Comparison of ENCODE assay signal across 8 cellular contexts in genomic region chr16:4309833-4310266, GRCh38. TPM values are rescaled to one million over a fixed set of nuclear protein-coding genes. Genes with fewer than 3 reads are reported as not detected.
DNase-seq lines count a peak whose midpoint lies in the region; TF ChIP-seq lines count a peak whose summit lies in the region.

No MANE protein-coding gene starts in this region.

- DNase-seq in 8988T = peak; percentile 85
- DNase-seq in GM13977 (ENCODE audit: low spot score) = no peak
- peak; percentile 69 to 85 (median 80) for DNase-seq in Peyer's patch
- peak; percentile 72 for DNase-seq in activated naive CD4-positive, alpha-beta T cell treated with anti-CD3 and anti-CD28 coated beads for 36 hours
- DNase-seq in cardiac septum (ENCODE audit: low spot score) = peak; percentile 88
- DNase-seq in retina = peak; percentile 54
- DNase-seq in NCI-H187 treated with DMSO at 0.1 percent for 48 hours (lab: John Stamatoyannopoulos, UW) = no peak
- DNase-seq in cerebellar nuclear complex (lab: John Stamatoyannopoulos, UW) = no peak

- peak overlapping the region in 2 of 4 donors; percentile 36 to 43 for H3K27ac ChIP-seq in Peyer's patch

- no peak overlapping the region for H3K4me3 ChIP-seq in Peyer's patch

- TF ChIP-seq CTCF in GM13977 (IDR thresholded peaks at IDR 0.05; ENCODE audit: extremely low read depth, insufficient read depth, missing control alignments) = peak; percentile 79
- TF ChIP-seq CTCF in Peyer's patch (IDR thresholded peaks at IDR 0.05) = peak; percentile 50 to 71 (median 63)

- no peak for TF ChIP-seq POLR2A in Peyer's patch (IDR thresholded peaks at IDR 0.05)

- intact Hi-C loops in activated naive CD4-positive, alpha-beta T cell treated with anti-CD3 and anti-CD28 coated beads for 36 hours (cut with micrococcal nuclease) = no loop called here
- intact Hi-C loops in cardiac septum (cut with DNase I) = no loop called here

- no peaks in the 10 kb centered on the region for H3K9me3 Mint-ChIP-seq in activated naive CD4-positive, alpha-beta T cell treated with anti-CD3 and anti-CD28 coated beads for 36 hours

- H3K27me3 Mint-ChIP-seq in activated naive CD4-positive, alpha-beta T cell treated with anti-CD3 and anti-CD28 coated beads for 36 hours (ENCODE audit: low read depth) = peaks cover 9% of the 10 kb centered on the region

- no peak overlapping the region for H3K4me3 Mint-ChIP-seq in activated naive CD4-positive, alpha-beta T cell treated with anti-CD3 and anti-CD28 coated beads for 36 hours

- no peak overlapping the region for H3K27ac Mint-ChIP-seq in activated naive CD4-positive, alpha-beta T cell treated with anti-CD3 and anti-CD28 coated beads for 36 hours

- H3K36me3 ChIP-seq in Peyer's patch = no peaks in the 10 kb centered on the region

- no peaks in the 10 kb centered on the region for H3K9me3 ChIP-seq in Peyer's patch

- H3K4me1 ChIP-seq in Peyer's patch = peaks cover 0 to 26% (median 15%) of the 10 kb centered on the region in 4 donors

- CTCF ChIA-PET in activated naive CD4-positive, alpha-beta T cell treated with anti-CD3 and anti-CD28 coated beads for 36 hours (lab: Charles Lee) = interaction anchor here (0.9 to 4.2 kb wide), 12 partner anchors 9 to 135 kb away, joined by 3 to 18 read pairs (median 4); no protein-coding TSS in a partner anchor

- H3K27me3 ChIP-seq in Peyer's patch = no peaks in the 10 kb centered on the region

- in situ Hi-C loops in GM13977 (cut with MboI; ENCODE audit: low pct_unique_long_range_greater_than_20kb, low sequenced_read_pairs, unreplicated experiment) = no loop called here

- H3K4me1 Mint-ChIP-seq in activated naive CD4-positive, alpha-beta T cell treated with anti-CD3 and anti-CD28 coated beads for 36 hours (ENCODE audit: low read depth) = peaks cover 33% of the 10 kb centered on the region

- H3K36me3 Mint-ChIP-seq in activated naive CD4-positive, alpha-beta T cell treated with anti-CD3 and anti-CD28 coated beads for 36 hours (ENCODE audit: low read depth) = peaks cover 4% of the 10 kb centered on the region

RNA-seq across cellular contexts. Expression of gene GLIS2, which starts 6.0 kb away (rescaled TPM):
- total RNA-seq in Peyer's patch (1 to 10 TPM in 3 of 4 donors, under 1 TPM in 1; 0.35 to 3.3 (median 1.7) TPM), cardiac septum (31.4 TPM)
- total RNA-seq in activated naive CD4-positive, alpha-beta T cell treated with anti-CD3 and anti-CD28 coated beads for 36 hours = under 1 TPM; 0.12 to 0.24 TPM

RNA-seq across cellular contexts. Expression of gene TFAP4, which starts 37.0 kb away (rescaled TPM):
- 10 to 100 TPM in 1 of 4 donors, 1 to 10 TPM in 3; 7.5 to 20.6 (median 8.9) TPM for total RNA-seq in Peyer's patch
- total RNA-seq in activated naive CD4-positive, alpha-beta T cell treated with anti-CD3 and anti-CD28 coated beads for 36 hours = 10 to 100 TPM; 24.0 to 27.7 TPM
- 1.4 TPM for total RNA-seq in cardiac septum

RNA-seq across cellular contexts. Expression of gene PAM16, which starts 41.3 kb away (rescaled TPM):
- total RNA-seq in Peyer's patch = 10 to 100 TPM; 18.2 to 61.4 (median 49.3) TPM
- total RNA-seq in activated naive CD4-positive, alpha-beta T cell treated with anti-CD3 and anti-CD28 coated beads for 36 hours = 10 to 100 TPM; 67.8 to 71.3 TPM
- total RNA-seq in cardiac septum = 43.3 TPM

Comparison
In these comparisons a context has a peak if more than half of its experiments do, and no peak if none do; other contexts are left out.
1. DNase-seq: peak in 8988T (single experiment), Peyer's patch (3 of 3), activated naive CD4-positive, alpha-beta T cell treated with anti-CD3 and anti-CD28 coated beads for 36 hours (single experiment), cardiac septum (single experiment) and retina (single experiment); none in GM13977 (single experiment), NCI-H187 treated with DMSO at 0.1 percent for 48 hours (single experiment) and cerebellar nuclear complex (0 of 2).